Comparison of ENCODE assay signal across 8 cellular contexts in the genomic region with DNA sequence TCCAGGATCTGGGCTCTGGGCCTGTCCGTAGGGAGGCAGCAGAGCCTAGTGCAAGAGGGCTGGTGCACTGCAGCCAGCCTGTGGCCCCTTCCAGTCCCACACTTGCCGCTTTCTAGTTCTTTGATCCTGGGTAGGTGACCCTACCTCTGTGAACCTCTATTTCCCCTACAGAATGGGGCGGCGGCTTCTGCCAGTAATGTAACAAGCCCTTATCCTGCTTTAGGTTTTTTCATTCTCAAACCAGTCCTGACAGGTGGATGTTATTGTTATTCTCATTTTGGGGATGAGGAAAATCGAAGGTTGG. TPM values are rescaled to one million over a fixed set of nuclear protein-coding genes. Genes with fewer than 3 reads are reported as not detected.
DNase-seq lines count a peak whose midpoint lies in the region; ATAC-seq and TF ChIP-seq lines count a peak whose summit lies in the region.

No MANE protein-coding gene starts in this region.

- H4K91ac ChIP-seq in neuronal stem cell (ENCODE audit: low read depth, low read length, poor library complexity): no peak overlapping the region

- H4K20me1 ChIP-seq in PC-3 (ENCODE audit: low read length): peaks cover 9% of the 10 kb centered on the region; the same call in 1 of the 2 replicates

- H2BK12ac ChIP-seq in neuronal stem cell (ENCODE audit: low read length): no peak overlapping the region

- H2AFZ ChIP-seq in PC-3 (ENCODE audit: low read length): 0 out of 2 replicates have a peak overlapping the region, but pooled peaks have one; percentile 74
- H2AFZ ChIP-seq in neuronal stem cell (ENCODE audit: low read length): peak overlapping the region; percentile 98

- H3K27me3 ChIP-seq in PC-3 (ENCODE audit: low read length) (no peaks in the 10 kb centered on the region), neuronal stem cell (ENCODE audit: control insufficient read depth in 3 of 3, insufficient read depth in 3 of 3, low read depth in 1 of 3, low read length in 3 of 3) (no peaks in the 10 kb centered on the region)

- H2BK120ac ChIP-seq in neuronal stem cell (ENCODE audit: low read depth, low read length): no peak overlapping the region

- no peaks in the 10 kb centered on the region for H3K9me3 Mint-ChIP-seq in activated T-cell treated with anti-CD3 and anti-CD28 coated beads, Interleukin-2, amount 50 U/mL, for 72 hours

- H3K4me2 ChIP-seq in PC-3 (ENCODE audit: low read length) (peak overlapping the region; percentile 93), neuronal stem cell (ENCODE audit: insufficient read depth, low read length, poor library complexity, severe bottlenecking) (peak overlapping the region; percentile 87)

- no peak overlapping the region for H2AK5ac ChIP-seq in neuronal stem cell (ENCODE audit: low read depth, low read length)

- TF ChIP-seq CTCF in PC-3 (conservative IDR thresholded peaks at IDR 0.05; ENCODE audit: low read depth, low read length) (no peak), epithelial cell of proximal tubule (conservative IDR thresholded peaks at IDR 0.05; ENCODE audit: low read depth, low read length) (peak; percentile 32)

- H3K4ac ChIP-seq in neuronal stem cell (ENCODE audit: low read length): no peak overlapping the region

- H3K4me3 ChIP-seq in PC-3 (ENCODE audit: low read length): peak overlapping the region; percentile 96
- peak overlapping the region; percentile 97 for H3K4me3 ChIP-seq in epithelial cell of proximal tubule (ENCODE audit: low read depth, low read length)
- H3K4me3 ChIP-seq in neuronal stem cell (ENCODE audit: low read length in 2 of 2): peak overlapping the region; percentile 87 to 92

- H3K14ac ChIP-seq in neuronal stem cell (ENCODE audit: low read length): peak overlapping the region; percentile 47

- H3K36me3 Mint-ChIP-seq in activated T-cell treated with anti-CD3 and anti-CD28 coated beads, Interleukin-2, amount 50 U/mL, for 72 hours (ENCODE audit: insufficient read depth in 2 of 2): no peaks in the 10 kb centered on the region

- H3K9me3 ChIP-seq in PC-3 (ENCODE audit: low read length) (no peaks in the 10 kb centered on the region), neuronal stem cell (replicated peaks in 1 of 2; ENCODE audit: control insufficient read depth in 2 of 2, insufficient read depth in 1 of 2, low read depth in 1 of 2, low read length in 2 of 2) (no peaks in the 10 kb centered on the region)

- peak overlapping the region; percentile 57 for H3K27ac Mint-ChIP-seq in activated T-cell treated with anti-CD3 and anti-CD28 coated beads, Interleukin-2, amount 50 U/mL, for 72 hours

- H3K36me3 ChIP-seq in PC-3 (ENCODE audit: low read depth, low read length) (no peaks in the 10 kb centered on the region; the same call in 1 of the 2 replicates), neuronal stem cell (replicated peaks in 1 of 2; ENCODE audit: control insufficient read depth in 2 of 2, insufficient read depth in 2 of 2, low read length in 2 of 2) (peaks cover 4 to 28% of the 10 kb centered on the region in 2 donors)

- no peak overlapping the region for H4K8ac ChIP-seq in neuronal stem cell (ENCODE audit: low read depth, low read length)

- H3K9ac ChIP-seq in PC-3 (ENCODE audit: low read length) (peak overlapping the region; percentile 97), neuronal stem cell (ENCODE audit: low read depth, low read length, poor library complexity) (peak overlapping the region; percentile 95)

- H3K27ac ChIP-seq in PC-3 (ENCODE audit: low read length) (peak overlapping the region; percentile 45; the same call in 1 of the 2 replicates), neuronal stem cell (replicated peaks; ENCODE audit: low read length) (no peak overlapping the region)

- peak overlapping the region; percentile 96 for H3K18ac ChIP-seq in neuronal stem cell (ENCODE audit: low read length)

- peak overlapping the region; percentile 99 for H3K23ac ChIP-seq in neuronal stem cell (ENCODE audit: low read depth, low read length, poor library complexity)

- no TSS peak for BruUV-seq in PC-3 (replicated peaks; lab: Mats Ljungman, UMichigan)

- CTCF ChIA-PET in PC-3 (lab: Charles Lee): interaction anchor here (1.4 kb wide), 1 partner anchor 27 kb away, joined by 7 read pairs; a partner anchor contains a TSS

- peaks cover 16% of the 10 kb centered on the region for H3K79me1 ChIP-seq in neuronal stem cell (ENCODE audit: low read depth, low read length)

- no peaks in the 10 kb centered on the region for H3F3A ChIP-seq in PC-3 (ENCODE audit: low read length, unreplicated experiment)

- peak overlapping the region; percentile 58 for H2BK15ac ChIP-seq in neuronal stem cell (ENCODE audit: low read length)

- no peaks in the 10 kb centered on the region for H3K9me2 ChIP-seq in PC-3 (replicated peaks; ENCODE audit: low read length)

- peaks cover 18% of the 10 kb centered on the region for H3K4me1 Mint-ChIP-seq in activated T-cell treated with anti-CD3 and anti-CD28 coated beads, Interleukin-2, amount 50 U/mL, for 72 hours (ENCODE audit: low read depth)

- peak in 1 of 2 donors; percentile 1 for ATAC-seq in activated T-cell treated with anti-CD3 and anti-CD28 coated beads, Interleukin-2, amount 50 U/mL, for 72 hours (replicated peaks in 1 of 2)
- no peak for ATAC-seq in PC-3
- ATAC-seq in GM18498 (IDR thresholded peaks at IDR 0.05; ENCODE audit: unreplicated experiment): no peak

- no peak for DNase-seq in activated T-cell treated with anti-CD3 and anti-CD28 coated beads, Interleukin-2, amount 50 U/mL, for 72 hours
- no peak for DNase-seq in activated T-cell treated with anti-CD3 and anti-CD28 coated beads, Interleukin-2, amount 50 U/mL, for 1 hour
- DNase-seq in PC-3 (peak; percentile 39), epithelial cell of proximal tubule (ENCODE audit: low read depth) (no peak), neuronal stem cell (ENCODE audit: low spot score) (no peak), HPDE6-E6E7 (ENCODE audit: extremely low spot score) (no peak)
- DNase-seq in stimulated activated CD4-positive, alpha-beta T cell treated with anti-CD3 and anti-CD28 coated beads, Interleukin-4, amount 100 ng/mL, for 1 hour: no peak

- H3K4me1 ChIP-seq in PC-3 (ENCODE audit: insufficient read depth, low read length) (peaks cover 12% of the 10 kb centered on the region), neuronal stem cell (ENCODE audit: control insufficient read depth in 2 of 2, insufficient read depth in 1 of 2, low read depth in 1 of 2, low read length in 2 of 2) (peaks cover 2 to 3% of the 10 kb centered on the region in 2 donors)

- no peaks in the 10 kb centered on the region for H3K27me3 Mint-ChIP-seq in activated T-cell treated with anti-CD3 and anti-CD28 coated beads, Interleukin-2, amount 50 U/mL, for 72 hours (ENCODE audit: low read depth)

- peaks cover 55% of the 10 kb centered on the region for H3K79me2 ChIP-seq in PC-3 (ENCODE audit: low read length)

- no CpG with 5 or more reads among the region's 5 CpGs for WGBS in neuronal stem cell (ENCODE audit: extremely low coverage in 2 of 2, insufficient read length in 2 of 2, insufficient replicate concordance in 1 of 2), 2 donors

- H2BK5ac ChIP-seq in neuronal stem cell (ENCODE audit: low read length): peak overlapping the region; percentile 90

- POLR2A ChIA-PET in PC-3 (lab: Charles Lee; ENCODE audit: unreplicated experiment): no interaction called here

- H3K4me3 Mint-ChIP-seq in activated T-cell treated with anti-CD3 and anti-CD28 coated beads, Interleukin-2, amount 50 U/mL, for 72 hours: peak overlapping the region; percentile 87 to 91

- intact Hi-C loops in PC-3 (cut with micrococcal nuclease): no loop called here

RNA-seq across cellular contexts. Expression of a gene that starts 0.7 kb away (rescaled TPM):
- 10 to 100 TPM; 22.1 to 24.3 TPM for total RNA-seq in activated T-cell treated with anti-CD3 and anti-CD28 coated beads, Interleukin-2, amount 50 U/mL, for 72 hours
- 49.0 and 57.7 TPM in 2 replicates for total RNA-seq in PC-3 (2014; rRNA removed)
- 33.7 and 36.4 TPM in 2 replicates for total RNA-seq in epithelial cell of proximal tubule
- 10.6 TPM for polyA plus RNA-seq in neuronal stem cell (2013, experiment 1 of 2)
- polyA plus RNA-seq in neuronal stem cell (2013, experiment 2 of 2): 9.7 TPM

RNA-seq across cellular contexts. Expression of a gene that starts 9.5 kb away (rescaled TPM):
- 10 to 100 TPM; 12.1 to 12.6 TPM for total RNA-seq in activated T-cell treated with anti-CD3 and anti-CD28 coated beads, Interleukin-2, amount 50 U/mL, for 72 hours
- 46.0 and 58.1 TPM in 2 replicates for total RNA-seq in PC-3 (2014; rRNA removed)
- total RNA-seq in epithelial cell of proximal tubule: 29.3 and 58.3 TPM in 2 replicates
- polyA plus RNA-seq in neuronal stem cell (2013, experiment 1 of 2): 32.8 TPM
- polyA plus RNA-seq in neuronal stem cell (2013, experiment 2 of 2): 31.7 TPM

RNA-seq across cellular contexts. Expression of a gene that starts 12.1 kb away (rescaled TPM):
- 1 to 10 TPM; 1.1 TPM for total RNA-seq in activated T-cell treated with anti-CD3 and anti-CD28 coated beads, Interleukin-2, amount 50 U/mL, for 72 hours
- total RNA-seq in PC-3 (2014; rRNA removed) (1.6 and 2.7 TPM in 2 replicates), epithelial cell of proximal tubule (0.07 and 0.52 TPM in 2 replicates)
- 0.26 TPM for polyA plus RNA-seq in neuronal stem cell (2013, experiment 1 of 2)
- 0.30 TPM for polyA plus RNA-seq in neuronal stem cell (2013, experiment 2 of 2)

RNA-seq across cellular contexts. Expression of a gene that starts 13.5 kb away (rescaled TPM):
- 10 to 100 TPM; 12.8 to 14.4 TPM for total RNA-seq in activated T-cell treated with anti-CD3 and anti-CD28 coated beads, Interleukin-2, amount 50 U/mL, for 72 hours
- total RNA-seq in PC-3 (2014; rRNA removed) (2.1 and 4.8 TPM in 2 replicates), epithelial cell of proximal tubule (5.3 and 10.1 TPM in 2 replicates)
- polyA plus RNA-seq in neuronal stem cell (2013, experiment 1 of 2): 9.0 TPM
- 9.1 TPM for polyA plus RNA-seq in neuronal stem cell (2013, experiment 2 of 2)

RNA-seq across cellular contexts. Expression of a gene that starts 18.9 kb away (rescaled TPM):
- total RNA-seq in activated T-cell treated with anti-CD3 and anti-CD28 coated beads, Interleukin-2, amount 50 U/mL, for 72 hours: 10 to 100 TPM; 54.9 to 65.6 TPM
- total RNA-seq in PC-3 (2014; rRNA removed) (63.3 and 73.6 TPM in 2 replicates), epithelial cell of proximal tubule (98.2 and 134 TPM in 2 replicates)
- 74.1 TPM for polyA plus RNA-seq in neuronal stem cell (2013, experiment 1 of 2)
- 70.9 TPM for polyA plus RNA-seq in neuronal stem cell (2013, experiment 2 of 2)
